In genomic region chr19:7337380-7338194, GRCh38 we compare ENCODE assay signal across 8 cellular contexts. TPM values are rescaled to one million over a fixed set of nuclear protein-coding genes. Genes with fewer than 3 reads are reported as not detected.
DNase-seq lines count a peak whose midpoint lies in the region; ATAC-seq and TF ChIP-seq lines count a peak whose summit lies in the region.

No MANE protein-coding gene starts in this region.

- H3K9me2 ChIP-seq in Loucy (replicated peaks; ENCODE audit: low read depth, low read length) = no peaks in the 10 kb centered on the region

- H3K9ac ChIP-seq in Loucy (ENCODE audit: low read depth, low read length, poor library complexity, severe bottlenecking) = peak overlapping the region; percentile 78

- peaks cover 66% of the 10 kb centered on the region for H3K4me1 ChIP-seq in Loucy (ENCODE audit: insufficient read depth, low read length, poor library complexity, severe bottlenecking)

- H3K79me2 ChIP-seq in Loucy (ENCODE audit: insufficient read depth, low read length) = no peaks in the 10 kb centered on the region

- H3K27me3 ChIP-seq in Loucy (ENCODE audit: insufficient read depth, low read length, poor library complexity, severe bottlenecking) = no peaks in the 10 kb centered on the region

- DNase-seq in left cardiac atrium (no peak), iPS-NIHi7 (ENCODE audit: extremely low spot score) (no peak), NCI-H524 treated with DMSO at 0.1 percent for 48 hours (lab: John Stamatoyannopoulos, UW) (no peak)
- no peak for DNase-seq in stimulated activated CD4-positive, alpha-beta T cell treated with anti-CD3 and anti-CD28 coated beads, Interleukin-1b, Interleukin-23, amount 100 ng/mL, for 48 hours
- DNase-seq in stimulated activated CD8-positive, alpha-beta memory T cell treated with anti-CD3 and anti-CD28 coated beads, Interleukin-4, amount 100 ng/mL, for 48 hours = no peak

- H3F3A ChIP-seq in Loucy (ENCODE audit: low read depth) = peaks cover 18% of the 10 kb centered on the region

- H4K20me1 ChIP-seq in Loucy (ENCODE audit: insufficient read depth, low read length, poor library complexity, severe bottlenecking) = no peaks in the 10 kb centered on the region

- H3K36me3 ChIP-seq in Loucy (ENCODE audit: insufficient read depth, low read length) = no peaks in the 10 kb centered on the region

- H3K4me3 ChIP-seq in Loucy (ENCODE audit: low read length, poor library complexity, severe bottlenecking) = peak overlapping the region; percentile 67

- no peak overlapping the region for H2AFZ ChIP-seq in Loucy (ENCODE audit: low read length)

- TF ChIP-seq CTCF in Loucy (conservative IDR thresholded peaks at IDR 0.05; ENCODE audit: low read length) = peak; percentile 39

- intact Hi-C loops in left cardiac atrium (cut with DNase I) = loop anchor here in 1 of 2 donors (2.0 kb wide), 1 partner anchor 187 kb away; no protein-coding TSS in a partner anchor

- H3K9me3 ChIP-seq in Loucy (ENCODE audit: insufficient read depth, low read depth, low read length) = no peaks in the 10 kb centered on the region

- ATAC-seq in GM18520 (IDR thresholded peaks at IDR 0.05; ENCODE audit: unreplicated experiment) (peak; percentile 61), GM21786 (IDR thresholded peaks at IDR 0.05; ENCODE audit: unreplicated experiment) (peak; percentile 81), left cardiac atrium (peak; percentile 15 to 32)

- H3K4me2 ChIP-seq in Loucy (ENCODE audit: low read depth, low read length, poor library complexity, severe bottlenecking) = peak overlapping the region; percentile 91

RNA-seq across cellular contexts. Expression of gene ARHGEF18, which starts 11.2 kb away (rescaled TPM):
- 10 to 100 TPM in 1 of 2 donors, 1 to 10 TPM in 1; 9.9 to 11.7 TPM for total RNA-seq in left cardiac atrium

RNA-seq across cellular contexts. Expression of gene INSR, which starts 43.4 kb away (rescaled TPM):
- total RNA-seq in left cardiac atrium = 10 to 100 TPM; 44.6 to 52.9 TPM

Comparison
In these comparisons a context has a peak if more than half of its experiments do, and no peak if none do; other contexts are left out.
1. ATAC-seq: peak in every context shown above with its lines; median percentile 81 in GM21786; 61 in GM18520; 24 in left cardiac atrium.